8 cellular contexts compared by ENCODE assay signal in genomic region chr11:106021967-106022794, GRCh38. TPM values are rescaled to one million over a fixed set of nuclear protein-coding genes. Genes with fewer than 3 reads are reported as not detected.
DNase-seq lines count a peak whose midpoint lies in the region; ATAC-seq, FAIRE-seq and TF ChIP-seq lines count a peak whose summit lies in the region.

TSS of gene MSANTD4 (minus strand) at chr11:106022240. CDS start at chr11:106010917, 11,323 bp downstream.

- no peaks in the 10 kb centered on the region for H3K27me3 ChIP-seq in astrocyte (ENCODE audit: insufficient read depth, low read length)
- no peaks in the 10 kb centered on the region for H3K27me3 ChIP-seq in right cardiac atrium (ENCODE audit: control insufficient read depth, insufficient read depth)
- H3K27me3 ChIP-seq in uterus: no peaks in the 10 kb centered on the region

- H3K4me3 Mint-ChIP-seq in T-helper 2 cell treated with Interferon-gamma antibody and Interleukin-4, amounts not matched to agents 5 μg/mL and 100 μg/mL, for 36 hours: peak within 1 kb of the TSS; percentile 92
- peak within 1 kb of the TSS; percentile 98 for H3K4me3 Mint-ChIP-seq in astrocyte (ENCODE audit: unreplicated experiment)

- FAIRE-seq in astrocyte (lab: Jason Lieb, UNC): peak; percentile 100

- peaks cover 33% of the 10 kb centered on the region for H3K4me1 Mint-ChIP-seq in T-helper 2 cell treated with Interferon-gamma antibody and Interleukin-4, amounts not matched to agents 5 μg/mL and 100 μg/mL, for 36 hours (ENCODE audit: low read depth)
- peaks cover 24% of the 10 kb centered on the region for H3K4me1 Mint-ChIP-seq in astrocyte (ENCODE audit: low read depth, unreplicated experiment)

- H3K27ac Mint-ChIP-seq in T-helper 2 cell treated with Interferon-gamma antibody and Interleukin-4, amounts not matched to agents 5 μg/mL and 100 μg/mL, for 36 hours: peak within 1 kb of the TSS; percentile 90
- H3K27ac Mint-ChIP-seq in astrocyte (ENCODE audit: unreplicated experiment): peak within 1 kb of the TSS; percentile 93

- H3K79me2 ChIP-seq in astrocyte (ENCODE audit: insufficient read depth, low read length): peaks cover 47% of the 10 kb centered on the region

- H2AFZ ChIP-seq in astrocyte (ENCODE audit: low read depth, low read length): peak within 1 kb of the TSS; percentile 98

- H3K4me2 ChIP-seq in astrocyte (ENCODE audit: low read length): peak within 1 kb of the TSS; percentile 88

- H3K9ac ChIP-seq in astrocyte (ENCODE audit: low read length): peak within 1 kb of the TSS; percentile 90

- H3K4me3 ChIP-seq in astrocyte (ENCODE audit: insufficient read depth, low read depth, low read length): peak within 1 kb of the TSS; percentile 84
- peak within 1 kb of the TSS; percentile 88 for H3K4me3 ChIP-seq in right cardiac atrium (ENCODE audit: low read length)
- H3K4me3 ChIP-seq in uterus: peak within 1 kb of the TSS; percentile 89 to 99

- ATAC-seq in GM18498 (IDR thresholded peaks at IDR 0.05; ENCODE audit: unreplicated experiment) (peak; percentile 98), HG02938 (IDR thresholded peaks at IDR 0.05; ENCODE audit: unreplicated experiment) (peak; percentile 99), right cardiac atrium (peak; percentile 100)

- 1% methylated on average over 48 of the region's 48 CpGs for WGBS in right cardiac atrium

- intact Hi-C loops in right cardiac atrium (cut with DNase I): loop anchor here in 2 of 4 donors (2.0 to 5.0 kb wide), 2 partner anchors 55 kb away; partner anchors contain the start of genes AASDHPPT (in 2 of the 2) and KBTBD3 (in 2 of the 2)
- intact Hi-C loops in uterus (cut with DNase I; ENCODE audit: low total_unique reads): no loop called here

- H3K4me1 ChIP-seq in astrocyte (ENCODE audit: insufficient read depth, low read length) (peaks cover 7% of the 10 kb centered on the region), right cardiac atrium (ENCODE audit: control insufficient read depth, insufficient read depth, low read length) (no peaks in the 10 kb centered on the region), uterus (peaks cover 4 to 9% of the 10 kb centered on the region in 2 donors)

- DNase-seq in NCI-H1930 (lab: John Stamatoyannopoulos, UW) (peak; percentile 97 to 98), astrocyte (ENCODE audit: low read depth) (peak; percentile 99), right cardiac atrium (peak; percentile 99 to 100 (median 100)), pulmonary artery endothelial cell (ENCODE audit: low read depth, low spot score) (peak; percentile 99), uterus (peak; percentile 99 to 100)
- peak; percentile 97 for DNase-seq in T-helper 2 cell treated with Interferon-gamma antibody and Interleukin-4, amounts not matched to agents 5 μg/mL and 100 μg/mL, for 36 hours (ENCODE audit: low spot score)

- peaks cover 3% of the 10 kb centered on the region for H4K20me1 ChIP-seq in astrocyte (ENCODE audit: insufficient read depth, low read length)

- no peaks in the 10 kb centered on the region for H3K9me3 Mint-ChIP-seq in T-helper 2 cell treated with Interferon-gamma antibody and Interleukin-4, amounts not matched to agents 5 μg/mL and 100 μg/mL, for 36 hours
- no peaks in the 10 kb centered on the region for H3K9me3 Mint-ChIP-seq in astrocyte (ENCODE audit: unreplicated experiment)

- peak in 1 of 2 donors; percentile 61 for TF ChIP-seq POLR2A in uterus (IDR thresholded peaks at IDR 0.05)

- H3K36me3 Mint-ChIP-seq in T-helper 2 cell treated with Interferon-gamma antibody and Interleukin-4, amounts not matched to agents 5 μg/mL and 100 μg/mL, for 36 hours (ENCODE audit: low read depth): peaks cover 16% of the 10 kb centered on the region
- H3K36me3 Mint-ChIP-seq in astrocyte (ENCODE audit: low read depth, unreplicated experiment): peaks cover 5% of the 10 kb centered on the region

- H3K27ac ChIP-seq in astrocyte (ENCODE audit: low read depth, low read length) (peak within 1 kb of the TSS; percentile 79), right cardiac atrium (ENCODE audit: low read length) (peak within 1 kb of the TSS; percentile 86), uterus (peak within 1 kb of the TSS; percentile 79 to 89)

- H3K27me3 Mint-ChIP-seq in T-helper 2 cell treated with Interferon-gamma antibody and Interleukin-4, amounts not matched to agents 5 μg/mL and 100 μg/mL, for 36 hours (ENCODE audit: low read depth): peaks cover 7% of the 10 kb centered on the region
- no peaks in the 10 kb centered on the region for H3K27me3 Mint-ChIP-seq in astrocyte (ENCODE audit: low read depth, unreplicated experiment)

- no peaks in the 10 kb centered on the region for H3K9me3 ChIP-seq in astrocyte (ENCODE audit: insufficient read depth, low read depth, low read length)
- no peaks in the 10 kb centered on the region for H3K9me3 ChIP-seq in right cardiac atrium (ENCODE audit: control insufficient read depth, low read length)
- no peaks in the 10 kb centered on the region for H3K9me3 ChIP-seq in uterus

- H3K36me3 ChIP-seq in astrocyte (ENCODE audit: insufficient read depth, low read length): no peaks in the 10 kb centered on the region
- no peaks in the 10 kb centered on the region for H3K36me3 ChIP-seq in uterus

- TF ChIP-seq CTCF in astrocyte (IDR thresholded peaks at IDR 0.05; ENCODE audit: insufficient read depth, low read depth, low read length) (no peak), uterus (IDR thresholded peaks at IDR 0.05) (no peak)

RNA-seq across cellular contexts. Expression of gene MSANTD4, which starts in this region (rescaled TPM):
- 19.8 and 24.5 TPM in 2 replicates for total RNA-seq in astrocyte
- 10 to 100 TPM; 17.9 to 23.8 (median 19.5) TPM for total RNA-seq in right cardiac atrium
- polyA plus RNA-seq in right cardiac atrium: 9.9 TPM
- total RNA-seq in pulmonary artery endothelial cell: 22.7 and 32.5 TPM in 2 replicates
- 10 to 100 TPM; 22.8 to 57.7 (median 31.6) TPM for total RNA-seq in uterus

Comparison
In these comparisons a context has a peak if more than half of its experiments do, and no peak if none do; other contexts are left out.
1. Peak in every context shown above with its lines: DNase-seq, ATAC-seq, H3K4me3 ChIP-seq and H3K27ac ChIP-seq.